ENCODE assay signal across 28 cellular contexts in genomic region chr19:49696115-49696514, GRCh38. TPM values are rescaled to one million over a fixed set of nuclear protein-coding genes. Genes with fewer than 3 reads are reported as not detected.
"Had no signal": no experiment of that assay in that cellular context is flagged by ENCODE, and none has a peak within 500 bp of the region (broad histone marks: within the 10 kb centered on the region; RNA-seq: fewer than 3 reads in every experiment).

No MANE protein-coding gene starts in this region.

- DNase-seq: colonic mucosa; cortex of kidney; dermis blood vessel endothelial cell; dorsolateral prefrontal cortex; effector CD4-positive, alpha-beta T cell; effector CD8-positive, alpha-beta T cell; effector memory CD4-positive, alpha-beta T cell; effector memory CD8-positive, alpha-beta T cell; endodermal cell; erythroblast; esophagus squamous epithelium; foreskin fibroblast; foreskin keratinocyte; foreskin melanocyte; gastrocnemius medialis; glutamatergic neuron; head of caudate nucleus; heart right ventricle had no signal

- ATAC-seq: effector memory CD8-positive, alpha-beta T cell; esophagus mucosa; foreskin keratinocyte; gastrocnemius medialis; gastroesophageal sphincter; heart left ventricle; heart right ventricle had no signal

- H3K27me3 ChIP-seq: colonic mucosa, dorsolateral prefrontal cortex had no signal

- H3K36me3 ChIP-seq: colonic mucosa, esophagus muscularis mucosa, esophagus squamous epithelium, gastrocnemius medialis, gastroesophageal sphincter, heart left ventricle, heart right ventricle had no signal

- H3K4me1 ChIP-seq: colonic mucosa, foreskin keratinocyte had no signal

- H2AFZ ChIP-seq: hepatocyte had no signal

- H3K9me3 ChIP-seq: colonic mucosa, esophagus muscularis mucosa, esophagus squamous epithelium, gastrocnemius medialis, gastroesophageal sphincter, heart left ventricle, heart right ventricle had no signal

- H3K4me2 ChIP-seq: hepatocyte had no signal

- H3K4me3 ChIP-seq: colonic mucosa, coronary artery, dorsolateral prefrontal cortex, esophagus muscularis mucosa, esophagus squamous epithelium, gastrocnemius medialis, gastroesophageal sphincter, heart left ventricle, heart right ventricle, hepatocyte had no signal

- FAIRE-seq: endometrium, endothelial cell of umbilical vein, frontal cortex had no signal

- H3K79me2 ChIP-seq: hepatocyte had no signal

- H3K27ac ChIP-seq: colonic mucosa, coronary artery, dorsolateral prefrontal cortex, epithelial cell of prostate, esophagus muscularis mucosa, esophagus squamous epithelium, foreskin keratinocyte, gastrocnemius medialis, gastroesophageal sphincter, heart left ventricle, heart right ventricle, hepatocyte had no signal

RNA-seq across cellular contexts. Expression of gene ADM5, which starts 6.7 kb away (rescaled TPM):
- polyA plus RNA-seq: hepatocyte had no signal
